8 cellular contexts compared by ENCODE assay signal in genomic region chr16:1991135-1991551, GRCh38. TPM values are rescaled to one million over a fixed set of nuclear protein-coding genes. Genes with fewer than 3 reads are reported as not detected.
DNase-seq lines count a peak whose midpoint lies in the region; ATAC-seq, FAIRE-seq and TF ChIP-seq lines count a peak whose summit lies in the region.

No MANE protein-coding gene starts in this region.

- no peak for DNase-seq in GM18507 (ENCODE audit: extremely low spot score, insufficient read length, low read depth)
- peak; percentile 79 for DNase-seq in activated effector memory CD4-positive, alpha-beta T cell treated with anti-CD3 and anti-CD28 coated beads, Interleukin-2, amount 50 U/mL, for 16 hours
- no peak for DNase-seq in neural crest cell (ENCODE audit: low read depth, low spot score)
- no peak for DNase-seq in NCI-H1930 (lab: John Stamatoyannopoulos, UW)
- DNase-seq in HPDE6-E6E7 (ENCODE audit: extremely low spot score), result no peak
- DNase-seq in NOMO-1 treated with DMSO at 0.1 percent for 48 hours (lab: John Stamatoyannopoulos, UW; ENCODE audit: unreplicated experiment), result no peak

- peaks cover 7% of the 10 kb centered on the region for H3K4me1 Mint-ChIP-seq in neural crest cell

- H3K36me3 Mint-ChIP-seq in neural crest cell (ENCODE audit: low read depth), result peaks cover 25% of the 10 kb centered on the region

- H3K27me3 Mint-ChIP-seq in neural crest cell (ENCODE audit: low read depth), result peaks cover 72% of the 10 kb centered on the region

- FAIRE-seq in GM18507 (lab: Jason Lieb, UNC), result peak; percentile 93

- TF ChIP-seq CTCF in neural crest cell (conservative IDR thresholded peaks at IDR 0.05), result no peak

- ATAC-seq in HG03378 (IDR thresholded peaks at IDR 0.05; ENCODE audit: unreplicated experiment) (peak; percentile 43), GM21528 (IDR thresholded peaks at IDR 0.05; ENCODE audit: low FRiP score, unreplicated experiment) (no peak)

- H3K4me3 Mint-ChIP-seq in neural crest cell, result peak overlapping the region; percentile 51

- H3K27ac Mint-ChIP-seq in neural crest cell (ENCODE audit: unreplicated experiment), result no peak overlapping the region

- H3K9me3 Mint-ChIP-seq in neural crest cell, result no peaks in the 10 kb centered on the region

RNA-seq across cellular contexts. Expression of gene SYNGR3, which starts 1.4 kb away (rescaled TPM):
- 2.1 and 2.2 TPM in 2 replicates for total RNA-seq in neural crest cell

RNA-seq across cellular contexts. Expression of gene GFER, which starts 7.2 kb away (rescaled TPM):
- total RNA-seq in neural crest cell, result 42.5 and 43.3 TPM in 2 replicates

RNA-seq across cellular contexts. Expression of gene NOXO1, which starts 9.9 kb away (rescaled TPM):
- 0.63 and 0.75 TPM in 2 replicates for total RNA-seq in neural crest cell

RNA-seq across cellular contexts. Expression of gene ZNF598, which starts 18.5 kb away (rescaled TPM):
- total RNA-seq in neural crest cell, result 55.7 and 62.5 TPM in 2 replicates

RNA-seq across cellular contexts. Expression of gene TBL3, which starts 19.3 kb away (rescaled TPM):
- 39.5 and 39.6 TPM in 2 replicates for total RNA-seq in neural crest cell
